3 cellular contexts compared by ENCODE assay signal in genomic region chr15:86154705-86155104, GRCh38.
"Had no signal": no experiment of that assay in that cellular context is flagged by ENCODE, and none has a peak within 500 bp of the region (broad histone marks: within the 10 kb centered on the region; RNA-seq: fewer than 3 reads in every experiment).

No MANE protein-coding gene starts in this region.

- ATAC-seq: GM12878 had no signal

- H3K4me3 ChIP-seq: GM12878 had no signal

- DNase-seq: GDM1, GF-D8 had no signal
